Comparison of ENCODE assay signal across 8 cellular contexts in genomic region chr1:39542924-39543323, GRCh38. TPM values are rescaled to one million over a fixed set of nuclear protein-coding genes. Genes with fewer than 3 reads are reported as not detected.
"Had no signal": no experiment of that assay in that cellular context is flagged by ENCODE, and none has a peak within 500 bp of the region (broad histone marks: within the 10 kb centered on the region; RNA-seq: fewer than 3 reads in every experiment).

No MANE protein-coding gene starts in this region.

- H3K27ac ChIP-seq: HL-60 had no signal

- H3K9me3 Mint-ChIP-seq: GM23338, H9 had no signal

- H3K4me3 Mint-ChIP-seq: GM23338, H9, IgD-negative memory B cell had no signal

- DNase-seq: H9, HCEC 1CT, KBM-7 had no signal

- ATAC-seq: GM23338, HepG2 had no signal

- H3K4me1 Mint-ChIP-seq: GM23338, H9 had no signal

- H3K27ac Mint-ChIP-seq: GM23338, H9, IgD-negative memory B cell had no signal

- H3K4me3 ChIP-seq: GM23338 had no signal

- H3K27me3 Mint-ChIP-seq: IgD-negative memory B cell had no signal

RNA-seq across cellular contexts. Expression of gene BMP8A, which starts 51.5 kb away (rescaled TPM):
- total RNA-seq: HepG2, HT1080 had no signal
